Comparison of ENCODE assay signal across 37 cellular contexts in the genomic region with DNA sequence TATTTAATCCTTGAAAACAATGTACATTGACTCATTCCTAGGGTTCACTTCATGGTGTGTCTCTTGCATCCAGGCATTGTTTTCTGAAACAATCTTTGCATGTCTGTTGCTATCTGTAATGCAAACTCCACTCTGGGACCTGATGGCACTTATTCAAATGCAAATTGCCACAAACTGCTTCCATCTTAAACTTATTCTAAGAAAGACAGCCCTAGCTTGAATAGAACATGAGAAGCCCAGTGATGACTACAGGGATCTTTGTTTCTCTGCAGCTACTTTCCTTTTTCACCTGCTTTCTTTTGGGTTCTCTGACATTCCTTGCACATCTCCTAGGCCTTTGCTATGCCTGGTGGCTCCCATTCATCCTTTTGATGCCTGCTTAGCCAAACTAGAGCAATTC.
"Had no signal": no experiment of that assay in that cellular context is flagged by ENCODE, and none has a peak within 500 bp of the region (broad histone marks: within the 10 kb centered on the region; RNA-seq: fewer than 3 reads in every experiment).

No MANE protein-coding gene starts in this region.

- H3K27ac ChIP-seq: adrenal gland, body of pancreas, breast epithelium, cardiac muscle cell, coronary artery, dorsolateral prefrontal cortex, esophagus muscularis mucosa, gastroesophageal sphincter, WERI-Rb-1 had no signal

- DNase-seq: activated CD4-positive, alpha-beta memory T cell treated with anti-CD3 and anti-CD28 coated beads for 36 hours; activated CD4-positive, alpha-beta T cell treated with anti-CD3 and anti-CD28 coated beads for 36 hours; activated CD4-positive, alpha-beta T cell treated with anti-CD3 and anti-CD28 coated beads, Interleukin-2, amount 10 ng/mL, durations not matched to agents 24 days and 14 days; activated CD4-positive, CD25-positive, alpha-beta regulatory T cell; activated CD4-positive, CD25-positive, alpha-beta regulatory T cell treated with anti-CD3 and anti-CD28 coated beads, Interleukin-2, amount 50 U/mL, for 72 hours; activated CD8-positive, alpha-beta memory T cell treated with anti-CD3 and anti-CD28 coated beads, Interleukin-2, amount 10 ng/mL, durations not matched to agents 7 days and 5 days; activated CD8-positive, alpha-beta memory T cell treated with anti-CD3 and anti-CD28 coated beads, Interleukin-2, amount 50 U/mL, for 4 hours; activated CD8-positive, alpha-beta T cell treated with anti-CD3 and anti-CD28 coated beads, Interleukin-2, amount 10 ng/mL, durations not matched to agents 7 days and 5 days; activated effector memory CD4-positive, alpha-beta T cell treated with anti-CD3 and anti-CD28 coated beads, Interleukin-2, amount 50 U/mL, for 16 hours; activated naive CD4-positive, alpha-beta T cell treated with anti-CD3 and anti-CD28 coated beads for 36 hours; activated naive CD8-positive, alpha-beta T cell treated with anti-CD3 and anti-CD28 coated beads for 36 hours; activated naive CD8-positive, alpha-beta T cell treated with anti-CD3 and anti-CD28 coated beads, Interleukin-2, amount 50 U/mL, for 24 hours; activated T-cell treated with anti-CD3 and anti-CD28 coated beads, Interleukin-2, amount 50 U/mL, for 1 hour; activated T-cell treated with anti-CD3 and anti-CD28 coated beads, Interleukin-2, amount 50 U/mL, for 48 hours; adrenal gland; amygdala; aorta; body of pancreas; central memory CD4-positive, alpha-beta T cell; dorsolateral prefrontal cortex; effector memory CD4-positive, alpha-beta T cell; erythroblast; foreskin melanocyte; T-helper 1 cell; T-helper 17 cell; T1000; WERI-Rb-1 had no signal

- H3K36me3 ChIP-seq: adrenal gland, breast epithelium, cardiac muscle cell, esophagus muscularis mucosa, gastroesophageal sphincter, WERI-Rb-1 had no signal

- H3K9me3 Mint-ChIP-seq: activated CD4-positive, alpha-beta memory T cell treated with anti-CD3 and anti-CD28 coated beads for 36 hours; activated naive CD4-positive, alpha-beta T cell treated with anti-CD3 and anti-CD28 coated beads for 36 hours; activated naive CD4-positive, alpha-beta T cell treated with anti-CD3 and anti-CD28 coated beads, Interleukin-2, amount 50 U/mL, for 24 hours; dendritic cell treated with granulocyte-macrophage colony-stimulating factor and Interleukin-4, amounts not matched to agents 40 ng/mL and 50 ng/mL, for 4 days had no signal

- H3K9me3 ChIP-seq: adrenal gland, body of pancreas, breast epithelium, esophagus muscularis mucosa, gastroesophageal sphincter had no signal

- H3K27ac Mint-ChIP-seq: activated CD4-positive, alpha-beta memory T cell treated with anti-CD3 and anti-CD28 coated beads for 36 hours; activated CD4-positive, alpha-beta T cell treated with anti-CD3 and anti-CD28 coated beads for 36 hours; activated CD4-positive, alpha-beta T cell treated with anti-CD3 and anti-CD28 coated beads, Interleukin-2, amount 10 ng/mL, durations not matched to agents 24 days and 14 days; activated CD8-positive, alpha-beta memory T cell treated with anti-CD3 and anti-CD28 coated beads, Interleukin-2, amount 10 ng/mL, durations not matched to agents 7 days and 5 days; activated CD8-positive, alpha-beta T cell treated with anti-CD3 and anti-CD28 coated beads, Interleukin-2, amount 10 ng/mL, durations not matched to agents 7 days and 5 days; activated naive CD4-positive, alpha-beta T cell treated with anti-CD3 and anti-CD28 coated beads for 36 hours; activated naive CD4-positive, alpha-beta T cell treated with anti-CD3 and anti-CD28 coated beads, Interleukin-2, amount 50 U/mL, for 24 hours; activated naive CD8-positive, alpha-beta T cell treated with anti-CD3 and anti-CD28 coated beads for 36 hours; activated naive CD8-positive, alpha-beta T cell treated with anti-CD3 and anti-CD28 coated beads, Interleukin-2, amount 50 U/mL, for 24 hours; activated T-helper 1 cell treated with anti-CD3 and anti-CD28 coated beads, Interleukin-12 subunit alpha, Interleukin-12 subunit beta, Interleukin-2, Interleukin-4 antibody, amounts not matched to agents 30 ng/mL and 10 ng/mL and 1 ng/mL, durations not matched to agents 14 hours and 24 hours and 36 hours; activated T-helper 2 cell treated with anti-CD3 and anti-CD28 coated beads, Interferon-gamma antibody, Interleukin-2, Interleukin-4, amounts not matched to agents 10 μg/mL and 5 μg/mL and 100 μg/mL, durations not matched to agents 14 hours and 24 hours and 36 hours; dendritic cell treated with granulocyte-macrophage colony-stimulating factor and Interleukin-4, amounts not matched to agents 40 ng/mL and 50 ng/mL, for 4 days; T-helper 17 cell; T-helper 2 cell treated with Interferon-gamma antibody and Interleukin-4, amounts not matched to agents 5 μg/mL and 100 μg/mL, for 36 hours had no signal

- H3K27me3 ChIP-seq: adrenal gland, body of pancreas, breast epithelium, cardiac muscle cell, dorsolateral prefrontal cortex, esophagus muscularis mucosa, gastroesophageal sphincter had no signal

- H3K4me3 Mint-ChIP-seq: activated CD4-positive, alpha-beta memory T cell treated with anti-CD3 and anti-CD28 coated beads for 36 hours; activated CD4-positive, alpha-beta T cell treated with anti-CD3 and anti-CD28 coated beads for 36 hours; activated CD4-positive, alpha-beta T cell treated with anti-CD3 and anti-CD28 coated beads, Interleukin-2, amount 10 ng/mL, durations not matched to agents 24 days and 14 days; activated CD8-positive, alpha-beta memory T cell treated with anti-CD3 and anti-CD28 coated beads, Interleukin-2, amount 10 ng/mL, durations not matched to agents 7 days and 5 days; activated CD8-positive, alpha-beta T cell treated with anti-CD3 and anti-CD28 coated beads, Interleukin-2, amount 10 ng/mL, durations not matched to agents 7 days and 5 days; activated naive CD4-positive, alpha-beta T cell treated with anti-CD3 and anti-CD28 coated beads for 36 hours; activated naive CD4-positive, alpha-beta T cell treated with anti-CD3 and anti-CD28 coated beads, Interleukin-2, amount 50 U/mL, for 24 hours; activated naive CD8-positive, alpha-beta T cell treated with anti-CD3 and anti-CD28 coated beads for 36 hours; activated naive CD8-positive, alpha-beta T cell treated with anti-CD3 and anti-CD28 coated beads, Interleukin-2, amount 50 U/mL, for 24 hours; activated T-helper 1 cell treated with anti-CD3 and anti-CD28 coated beads, Interleukin-12 subunit alpha, Interleukin-12 subunit beta, Interleukin-2, Interleukin-4 antibody, amounts not matched to agents 30 ng/mL and 10 ng/mL and 1 ng/mL, durations not matched to agents 14 hours and 24 hours and 36 hours; dendritic cell treated with granulocyte-macrophage colony-stimulating factor and Interleukin-4, amounts not matched to agents 40 ng/mL and 50 ng/mL, for 4 days; T-helper 17 cell; T-helper 2 cell treated with Interferon-gamma antibody and Interleukin-4, amounts not matched to agents 5 μg/mL and 100 μg/mL, for 36 hours had no signal

- H3K4me1 Mint-ChIP-seq: activated CD4-positive, alpha-beta T cell treated with anti-CD3 and anti-CD28 coated beads for 36 hours; activated CD4-positive, alpha-beta T cell treated with anti-CD3 and anti-CD28 coated beads, Interleukin-2, amount 10 ng/mL, durations not matched to agents 24 days and 14 days; activated CD8-positive, alpha-beta memory T cell treated with anti-CD3 and anti-CD28 coated beads, Interleukin-2, amount 10 ng/mL, durations not matched to agents 7 days and 5 days; activated naive CD4-positive, alpha-beta T cell treated with anti-CD3 and anti-CD28 coated beads, Interleukin-2, amount 50 U/mL, for 24 hours; activated naive CD8-positive, alpha-beta T cell treated with anti-CD3 and anti-CD28 coated beads for 36 hours; activated naive CD8-positive, alpha-beta T cell treated with anti-CD3 and anti-CD28 coated beads, Interleukin-2, amount 50 U/mL, for 24 hours; T-helper 17 cell had no signal

- H3K27me3 Mint-ChIP-seq: activated CD4-positive, alpha-beta memory T cell treated with anti-CD3 and anti-CD28 coated beads for 36 hours; activated CD4-positive, alpha-beta T cell treated with anti-CD3 and anti-CD28 coated beads for 36 hours; activated CD4-positive, alpha-beta T cell treated with anti-CD3 and anti-CD28 coated beads, Interleukin-2, amount 10 ng/mL, durations not matched to agents 24 days and 14 days; activated CD8-positive, alpha-beta memory T cell treated with anti-CD3 and anti-CD28 coated beads, Interleukin-2, amount 10 ng/mL, durations not matched to agents 7 days and 5 days; activated naive CD4-positive, alpha-beta T cell treated with anti-CD3 and anti-CD28 coated beads, Interleukin-2, amount 50 U/mL, for 24 hours; activated naive CD8-positive, alpha-beta T cell treated with anti-CD3 and anti-CD28 coated beads, Interleukin-2, amount 50 U/mL, for 24 hours; dendritic cell treated with granulocyte-macrophage colony-stimulating factor and Interleukin-4, amounts not matched to agents 40 ng/mL and 50 ng/mL, for 4 days; T-helper 17 cell had no signal

- ATAC-seq: activated CD4-positive, alpha-beta T cell treated with anti-CD3 and anti-CD28 coated beads for 36 hours; activated CD8-positive, alpha-beta memory T cell treated with anti-CD3 and anti-CD28 coated beads, Interleukin-2, amount 10 ng/mL, durations not matched to agents 7 days and 5 days; activated CD8-positive, alpha-beta T cell treated with anti-CD3 and anti-CD28 coated beads, Interleukin-2, amount 10 ng/mL, durations not matched to agents 7 days and 5 days; activated naive CD8-positive, alpha-beta T cell treated with anti-CD3 and anti-CD28 coated beads, Interleukin-2, amount 50 U/mL, for 24 hours; body of pancreas; gastroesophageal sphincter; T-helper 17 cell had no signal

- H3K4me1 ChIP-seq: adrenal gland, body of pancreas, breast epithelium, esophagus muscularis mucosa, gastroesophageal sphincter had no signal

- H3K36me3 Mint-ChIP-seq: activated CD4-positive, alpha-beta memory T cell treated with anti-CD3 and anti-CD28 coated beads for 36 hours; activated CD8-positive, alpha-beta memory T cell treated with anti-CD3 and anti-CD28 coated beads, Interleukin-2, amount 10 ng/mL, durations not matched to agents 7 days and 5 days; activated naive CD4-positive, alpha-beta T cell treated with anti-CD3 and anti-CD28 coated beads, Interleukin-2, amount 50 U/mL, for 24 hours; activated naive CD8-positive, alpha-beta T cell treated with anti-CD3 and anti-CD28 coated beads for 36 hours had no signal

- H3K4me3 ChIP-seq: adrenal gland, body of pancreas, breast epithelium, cardiac muscle cell, coronary artery, dorsolateral prefrontal cortex, esophagus muscularis mucosa, gastroesophageal sphincter had no signal
